In the genomic region with DNA sequence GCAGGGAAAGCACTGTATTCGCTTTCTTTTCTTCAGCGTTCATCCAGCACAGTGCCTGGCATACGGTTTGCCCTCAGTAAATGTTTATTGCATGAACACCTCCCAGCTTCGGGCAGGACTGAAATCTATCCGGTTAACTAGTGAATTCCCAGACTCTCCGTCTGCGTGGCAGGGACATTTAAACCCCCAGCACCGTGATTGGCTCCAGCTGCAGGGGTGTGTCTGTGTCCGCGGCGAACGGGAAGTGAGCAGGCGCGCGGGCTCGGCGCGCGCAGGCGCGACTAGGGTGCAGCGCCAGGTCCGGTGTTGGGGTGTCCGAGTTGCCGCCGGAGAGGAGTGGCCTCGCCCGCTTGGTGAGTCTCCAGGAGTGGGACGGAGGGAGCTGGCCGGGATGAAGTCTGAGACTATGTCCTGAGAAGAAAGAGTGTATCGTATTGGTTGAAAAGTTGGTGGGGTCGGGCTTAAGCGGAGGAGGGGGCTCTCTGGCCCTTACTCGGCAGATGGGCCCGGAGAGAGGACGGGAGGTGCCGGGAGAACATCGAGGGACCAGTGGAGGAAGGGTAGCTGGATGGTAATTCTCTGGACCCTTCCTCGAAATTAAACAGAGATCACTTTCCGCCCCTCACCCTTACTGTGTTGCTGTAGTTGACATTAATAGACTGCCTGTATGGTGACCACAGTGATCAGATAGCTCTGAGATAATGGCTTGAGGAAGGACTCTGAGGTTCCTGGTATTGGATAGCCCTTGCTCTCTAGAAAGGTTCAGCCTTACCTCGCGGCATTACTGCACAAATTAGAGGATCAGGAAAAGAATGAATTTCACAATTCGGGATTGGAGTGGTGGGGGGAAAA, we compare ENCODE assay signal across 8 cellular contexts. TPM values are rescaled to one million over a fixed set of nuclear protein-coding genes. Genes with fewer than 3 reads are reported as not detected.
A peak's percentile ranks its signal among the peaks of the same experiment; 100 is the strongest.
DNase-seq lines count a peak whose midpoint lies in the region; ATAC-seq, FAIRE-seq and TF ChIP-seq lines count a peak whose summit lies in the region.

A gene (plus strand): TSS at position 274 of the 852 bp plus-strand sequence. CDS start 16,213 bp downstream, outside the sequence.

- dilution Hi-C loops in endothelial cell of umbilical vein (cut with MboI; ENCODE audit: extremely low pct_ligation_motif_present, low sequenced_read_pairs) = no loop called here

- DNase-seq in Caki2 (ENCODE audit: low read depth) (peak; percentile 87), HuH-7 (ENCODE audit: low spot score) (peak; percentile 91), OCI-LY7 (ENCODE audit: low spot score) (peak; percentile 84), activated T-cell treated with anti-CD3 and anti-CD28 coated beads for 1 hour (ENCODE audit: low read depth) (peak; percentile 72), endothelial cell of umbilical vein (ENCODE audit: low read depth, low spot score) (peak; percentile 98), midbrain (lab: John Stamatoyannopoulos, UW) (peak; percentile 94)
- DNase-seq in stimulated activated CD8-positive, alpha-beta memory T cell treated with anti-CD3 and anti-CD28 coated beads, Interleukin-15, amount 100 ng/mL, for 48 hours (ENCODE audit: low read depth in 2 of 2) = peak; percentile 76 to 77

- no peaks in the 10 kb centered on the region for H4K20me1 ChIP-seq in OCI-LY7 (ENCODE audit: insufficient read depth, low read length)
- H4K20me1 ChIP-seq in endothelial cell of umbilical vein (replicated peaks; ENCODE audit: control insufficient read depth, extremely low read depth, insufficient read depth, low read length) = no peaks in the 10 kb centered on the region

- H3K9me2 ChIP-seq in OCI-LY7 (ENCODE audit: insufficient read depth, low read length) = no peaks in the 10 kb centered on the region

- peak; percentile 59 for TF ChIP-seq POLR2A in endothelial cell of umbilical vein (IDR thresholded peaks at IDR 0.05; ENCODE audit: low read depth, low read length)

- intact Hi-C loops in OCI-LY7 (cut with micrococcal nuclease; ENCODE audit: unreplicated experiment) = no loop called here
- intact Hi-C loops in endothelial cell of umbilical vein (cut with micrococcal nuclease) = loop anchor here (2.0 kb wide), 2 partner anchors 15 to 53 kb away; a partner anchor contains a TSS

- H3K27ac ChIP-seq in OCI-LY7 (ENCODE audit: low read depth, low read length, poor library complexity, severe bottlenecking) = peak within 1 kb of the TSS; percentile 59
- H3K27ac ChIP-seq in endothelial cell of umbilical vein (ENCODE audit: insufficient read depth, low read depth, low read length) = peak within 1 kb of the TSS; percentile 95

- H2AFZ ChIP-seq in OCI-LY7 (ENCODE audit: low read length) (peak within 1 kb of the TSS; percentile 55; the same call in 1 of the 2 replicates), endothelial cell of umbilical vein (ENCODE audit: low read depth, low read length) (no peak within 1 kb of the TSS)

- peak within 1 kb of the TSS; percentile 95 for H3K9ac ChIP-seq in endothelial cell of umbilical vein (replicated peaks; ENCODE audit: extremely low read depth, insufficient read depth, low read length)

- no peak for TF ChIP-seq CTCF in OCI-LY7 (conservative IDR thresholded peaks at IDR 0.05; ENCODE audit: low read length)
- no peak for TF ChIP-seq CTCF in endothelial cell of umbilical vein (IDR thresholded peaks at IDR 0.05; ENCODE audit: extremely low read depth in 1 of 2, insufficient read depth in 1 of 2, low read depth in 1 of 2, low read length in 2 of 2)

- no peaks in the 10 kb centered on the region for H3K9me1 ChIP-seq in endothelial cell of umbilical vein (replicated peaks; ENCODE audit: control insufficient read depth, extremely low read depth, insufficient read depth, low read length)

- no peaks in the 10 kb centered on the region for H3K9me3 ChIP-seq in OCI-LY7 (ENCODE audit: low read length)
- H3K9me3 ChIP-seq in endothelial cell of umbilical vein (replicated peaks; ENCODE audit: control insufficient read depth, insufficient read depth, low read length) = no peaks in the 10 kb centered on the region

- H3K36me3 ChIP-seq in OCI-LY7 (ENCODE audit: insufficient read depth, low read length) = no peaks in the 10 kb centered on the region
- H3K36me3 ChIP-seq in endothelial cell of umbilical vein (ENCODE audit: control insufficient read depth in 2 of 2, extremely low read depth in 1 of 2, insufficient read depth in 2 of 2, low read length in 2 of 2) = peaks cover 0 to 2% of the 10 kb centered on the region in 2 experiments

- in situ Hi-C loops in Caki2 (cut with HindIII; ENCODE audit: low pct_unique_long_range_greater_than_20kb, low sequenced_read_pairs) = no loop called here

- H3K79me2 ChIP-seq in OCI-LY7 (ENCODE audit: insufficient read depth, low read depth, low read length) (peaks cover 20% of the 10 kb centered on the region; the same call in 1 of the 2 replicates), endothelial cell of umbilical vein (ENCODE audit: control insufficient read depth, insufficient read depth, low read length) (peaks cover 45% of the 10 kb centered on the region)

- BruUV-seq in OCI-LY7 (replicated peaks; lab: Mats Ljungman, UMichigan) (no TSS peak), endothelial cell of umbilical vein (replicated peaks; lab: Mats Ljungman, UMichigan) (TSS peak; percentile 41)

- CTCF ChIA-PET in OCI-LY7 (lab: Charles Lee; ENCODE audit: unreplicated experiment) = interaction anchor here (0.6 kb wide), 1 partner anchor 530 kb away, joined by 3 read pairs; no protein-coding TSS in a partner anchor
- CTCF ChIA-PET in endothelial cell of umbilical vein (lab: Charles Lee) = interaction anchor here (1.0 to 1.8 kb wide), 5 partner anchors 11 to 53 kb away, joined by 3 to 6 read pairs (median 5); a partner anchor contains a TSS

- peak; percentile 66 for ATAC-seq in GM21515 (IDR thresholded peaks at IDR 0.05; ENCODE audit: unreplicated experiment)

- H3K4me1 ChIP-seq in OCI-LY7 (ENCODE audit: insufficient read depth, low read length, poor library complexity, severe bottlenecking) = peaks cover 66% of the 10 kb centered on the region
- H3K4me1 ChIP-seq in endothelial cell of umbilical vein (ENCODE audit: control insufficient read depth, extremely low read depth, insufficient read depth, low read length) = peaks cover 65% of the 10 kb centered on the region

- H3K4me2 ChIP-seq in OCI-LY7 (ENCODE audit: low read length) = peak within 1 kb of the TSS; percentile 76
- H3K4me2 ChIP-seq in endothelial cell of umbilical vein (ENCODE audit: insufficient read depth, low read length) = peak within 1 kb of the TSS; percentile 83

- POLR2A ChIA-PET in OCI-LY7 (lab: Charles Lee) (interaction anchor here (0.6 to 1.3 kb wide), 6 partner anchors 11 to 136 kb away, joined by 3 to 6 read pairs (median 4); no protein-coding TSS in a partner anchor), endothelial cell of umbilical vein (lab: Charles Lee) (interaction anchor here (0.6 to 1.2 kb wide), 4 partner anchors 11 to 22 kb away, joined by 3 to 8 read pairs (median 5); no protein-coding TSS in a partner anchor)

- H3K4me3 ChIP-seq in OCI-LY7 (ENCODE audit: low read depth, low read length, poor library complexity, severe bottlenecking) (peak within 1 kb of the TSS; percentile 86), endothelial cell of umbilical vein (replicated peaks in 1 of 3; ENCODE audit: insufficient read depth in 1 of 3, low read depth in 1 of 3, low read length in 3 of 3) (peak within 1 kb of the TSS; percentile 66 to 98 (median 71))

- no peaks in the 10 kb centered on the region for H3K27me3 ChIP-seq in endothelial cell of umbilical vein (ENCODE audit: control insufficient read depth in 2 of 2, insufficient read depth in 2 of 2, low read length in 2 of 2)

- FAIRE-seq in endothelial cell of umbilical vein (lab: Jason Lieb, UNC) = peak; percentile 83

TF ChIP-seq in endothelial cell of umbilical vein, 7 proteins besides CTCF, POLR2A, EP300 and RAD21:
- TF ChIP-seq MYC (IDR thresholded peaks at IDR 0.05; ENCODE audit: low read depth, low read length) = no peak
- no peak for TF ChIP-seq FOS (IDR thresholded peaks at IDR 0.05; ENCODE audit: borderline replicate concordance, insufficient read depth, low read length)
- TF ChIP-seq GATA2 (IDR thresholded peaks at IDR 0.05; ENCODE audit: insufficient read depth, insufficient read length, low read depth, low read length) = no peak
- TF ChIP-seq, protein P1, sequence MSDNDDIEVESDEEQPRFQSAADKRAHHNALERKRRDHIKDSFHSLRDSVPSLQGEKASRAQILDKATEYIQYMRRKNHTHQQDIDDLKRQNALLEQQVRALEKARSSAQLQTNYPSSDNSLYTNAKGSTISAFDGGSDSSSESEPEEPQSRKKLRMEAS (IDR thresholded peaks at IDR 0.05; ENCODE audit: insufficient read depth, insufficient read length) = no peak
- no peak for TF ChIP-seq POLR2AphosphoS5 (IDR thresholded peaks at IDR 0.05; ENCODE audit: insufficient read depth, low read depth, low read length)
TF ChIP-seq in endothelial cell of umbilical vein: peak in this region for 0.

RNA-seq across cellular contexts. Expression of the gene that starts here (rescaled TPM):
- total RNA-seq in Caki2 (2014; rRNA removed; shearing (Covaris generic); ENCODE audit: low replicate concordance) = 39.7 and 48.0 TPM in 2 replicates
- 19.9 and 49.1 TPM in 2 replicates for total RNA-seq in OCI-LY7 (2014; rRNA removed; shearing (Covaris generic))
- total RNA-seq in OCI-LY7 (2022) (48.3 and 54.1 TPM in 2 replicates), endothelial cell of umbilical vein (126 and 141 TPM in 2 replicates)
- 56.5 and 152 TPM in 2 replicates for polyA plus RNA-seq in endothelial cell of umbilical vein
- polyA plus RNA-seq in endothelial cell of umbilical vein (2011; cell fraction: cytosol; rRNA removed) = 72.1 and 79.9 TPM in 2 replicates
- polyA plus RNA-seq in endothelial cell of umbilical vein (2011; cell fraction: nucleus; rRNA removed) = 115 and 178 TPM in 2 replicates
- 152 and 194 TPM in 2 replicates for polyA plus RNA-seq in endothelial cell of umbilical vein (2012)
- polyA minus RNA-seq in endothelial cell of umbilical vein = 60.5 and 68.5 TPM in 2 replicates
- 11.0 TPM for polyA minus RNA-seq in endothelial cell of umbilical vein (2011; cell fraction: cytosol; rRNA and poly(A)+ RNA removed)
- 54.5 and 72.7 TPM in 2 replicates for polyA minus RNA-seq in endothelial cell of umbilical vein (2011; cell fraction: nucleus; rRNA and poly(A)+ RNA removed)

Comparison
In these comparisons a context has a peak if more than half of its experiments do, and no peak if none do; other contexts are left out.
1. Peak in every context shown above with its lines: DNase-seq, ATAC-seq, H3K4me3 ChIP-seq and H3K27ac ChIP-seq.